Comparison of ENCODE assay signal across 8 cellular contexts in the genomic region with DNA sequence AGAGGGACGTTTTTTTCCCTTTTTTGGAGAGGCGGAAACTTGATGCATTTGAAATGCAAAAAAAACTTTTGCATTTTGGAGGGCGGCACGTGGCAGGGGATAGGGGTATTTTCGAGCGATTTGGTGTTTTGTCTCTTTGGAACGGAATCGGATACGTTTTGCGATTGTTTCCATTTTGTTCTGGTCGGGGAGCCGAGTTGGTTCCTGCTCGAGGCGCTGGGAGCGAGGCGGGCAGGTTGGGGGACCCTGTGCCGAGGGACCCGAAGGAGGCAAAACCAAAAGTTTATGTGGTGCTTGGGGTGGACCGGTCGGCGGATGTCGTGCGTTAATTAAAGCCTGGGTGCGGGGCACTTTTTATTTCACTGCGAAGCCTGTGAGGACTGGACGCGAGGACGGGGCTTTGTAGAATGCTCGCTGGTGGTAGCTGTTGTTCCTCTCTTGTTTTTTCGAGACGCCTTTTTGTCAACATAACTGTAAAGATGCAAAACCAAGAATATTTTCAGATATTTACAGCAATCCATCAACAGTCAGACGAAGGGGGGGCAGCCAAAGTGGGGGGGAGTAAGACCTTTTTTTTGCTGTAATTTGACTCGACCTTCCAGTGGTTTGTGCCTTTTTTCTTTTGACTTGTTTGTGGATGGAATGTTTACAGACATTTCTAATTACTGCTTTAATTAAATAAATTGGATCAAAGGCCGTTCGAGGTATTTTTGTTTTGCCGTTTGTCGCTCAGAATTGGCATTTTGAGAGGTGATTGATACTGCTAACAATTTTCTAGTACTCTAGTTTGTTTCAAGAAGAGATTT. TPM values are rescaled to one million over a fixed set of nuclear protein-coding genes. Genes with fewer than 3 reads are reported as not detected.
DNase-seq lines count a peak whose midpoint lies in the region; ATAC-seq and TF ChIP-seq lines count a peak whose summit lies in the region.

No MANE protein-coding gene starts in this region.

- ATAC-seq in CD8-positive, alpha-beta T cell, result no peak
- peak; percentile 3 for ATAC-seq in GM19324 (IDR thresholded peaks at IDR 0.05; ENCODE audit: low FRiP score, unreplicated experiment)
- no peak for ATAC-seq in T-helper 17 cell

- under 1% methylated on average over 37 of the region's 37 CpGs for WGBS in smooth muscle cell (ENCODE audit: low lambda C conversion rate)

- H3K4me3 ChIP-seq in CD8-positive, alpha-beta T cell (ENCODE audit: low read depth, low read length), result peak overlapping the region; percentile 92
- peak overlapping the region; percentile 74 for H3K4me3 ChIP-seq in smooth muscle cell

- peak; percentile 13 to 72 (median 43) for DNase-seq in CD8-positive, alpha-beta T cell
- DNase-seq in HT1080 (ENCODE audit: low read depth) (peak; percentile 26), T-helper 17 cell (peak; percentile 21 to 31 (median 25)), immature natural killer cell (peak; percentile 46 to 60 (median 58)), smooth muscle cell (lab: John Stamatoyannopoulos, UW; ENCODE audit: unreplicated experiment) (peak; percentile 9), GOT3 (lab: John Stamatoyannopoulos, UW) (no peak)

- no peak overlapping the region for H2AFZ ChIP-seq in smooth muscle cell (ENCODE audit: low read depth)

- peak overlapping the region; percentile 96 for H3K4me2 ChIP-seq in smooth muscle cell

- H3K9ac ChIP-seq in smooth muscle cell (ENCODE audit: low read depth), result peak overlapping the region; percentile 94

- TF ChIP-seq CTCF in CD8-positive, alpha-beta T cell (IDR thresholded peaks at IDR 0.05), result no peak
- TF ChIP-seq CTCF in brain (conservative IDR thresholded peaks at IDR 0.05) (no peak), smooth muscle cell (IDR thresholded peaks at IDR 0.05; ENCODE audit: borderline replicate concordance, insufficient read depth, poor library complexity, severe bottlenecking) (no peak)

- H3K36me3 Mint-ChIP-seq in CD8-positive, alpha-beta T cell, result peaks cover 57% of the 10 kb centered on the region
- H3K36me3 Mint-ChIP-seq in T-helper 17 cell (ENCODE audit: low read depth) (peaks cover 4% of the 10 kb centered on the region), brain (peaks cover 52% of the 10 kb centered on the region), immature natural killer cell (peaks cover 12 to 38% (median 22%) of the 10 kb centered on the region in 3 donors)

- peak overlapping the region; percentile 90 for H3K27ac ChIP-seq in CD8-positive, alpha-beta T cell (ENCODE audit: low read depth, low read length)
- H3K27ac ChIP-seq in smooth muscle cell (ENCODE audit: low read depth), result peak overlapping the region; percentile 96

- H3K27me3 ChIP-seq in CD8-positive, alpha-beta T cell (ENCODE audit: insufficient read depth, low read length), result no peaks in the 10 kb centered on the region
- H3K27me3 ChIP-seq in smooth muscle cell (ENCODE audit: low read depth), result no peaks in the 10 kb centered on the region

- CTCF ChIA-PET in CD8-positive, alpha-beta T cell (lab: Charles Lee), result interaction anchor here (1.0 to 2.7 kb wide), 5 partner anchors 10 to 122 kb away, joined by 3 to 30 read pairs (median 5); a partner anchor contains a TSS

- H3F3A ChIP-seq in smooth muscle cell (ENCODE audit: low read depth), result peaks cover 11% of the 10 kb centered on the region

- H3K36me3 ChIP-seq in CD8-positive, alpha-beta T cell (ENCODE audit: insufficient read depth, low read length), result peaks cover 28% of the 10 kb centered on the region
- peaks cover 8% of the 10 kb centered on the region for H3K36me3 ChIP-seq in smooth muscle cell (ENCODE audit: low read depth)

- peak overlapping the region; percentile 100 for H3K27ac Mint-ChIP-seq in CD8-positive, alpha-beta T cell
- peak overlapping the region; percentile 98 for H3K27ac Mint-ChIP-seq in T-helper 17 cell
- H3K27ac Mint-ChIP-seq in brain, result peak overlapping the region; percentile 97 to 100 (median 99)
- peak overlapping the region; percentile 97 to 100 (median 100) for H3K27ac Mint-ChIP-seq in immature natural killer cell

- H3K79me2 ChIP-seq in smooth muscle cell (ENCODE audit: low read depth), result peaks cover 56% of the 10 kb centered on the region

- peaks cover 54% of the 10 kb centered on the region for H4K20me1 ChIP-seq in smooth muscle cell (ENCODE audit: low read depth)

- intact Hi-C loops in CD8-positive, alpha-beta T cell (cut with DNase I, micrococcal nuclease), result loop anchor here (1.0 to 10.0 kb wide), 12 partner anchors 11 to 675 kb away; a partner anchor contains a TSS

- no peaks in the 10 kb centered on the region for H3K9me3 ChIP-seq in CD8-positive, alpha-beta T cell (ENCODE audit: low read length)
- H3K9me3 ChIP-seq in T-helper 17 cell (ENCODE audit: control insufficient read depth, low read length, poor library complexity, severe bottlenecking), result no peaks in the 10 kb centered on the region
- no peaks in the 10 kb centered on the region for H3K9me3 ChIP-seq in smooth muscle cell (replicated peaks; ENCODE audit: low read depth)

- H3K4me1 ChIP-seq in CD8-positive, alpha-beta T cell (ENCODE audit: insufficient read depth, low read length), result peaks cover 51% of the 10 kb centered on the region
- H3K4me1 ChIP-seq in smooth muscle cell (ENCODE audit: low read depth), result peaks cover 31% of the 10 kb centered on the region

- no peaks in the 10 kb centered on the region for H3K9me3 Mint-ChIP-seq in CD8-positive, alpha-beta T cell
- H3K9me3 Mint-ChIP-seq in brain (peaks cover 0 to 10% (median 0%) of the 10 kb centered on the region in 5 experiments), immature natural killer cell (no peaks in the 10 kb centered on the region)

- peaks cover 55% of the 10 kb centered on the region for H3K4me1 Mint-ChIP-seq in CD8-positive, alpha-beta T cell (ENCODE audit: low read depth)
- H3K4me1 Mint-ChIP-seq in T-helper 17 cell (peaks cover 42% of the 10 kb centered on the region), brain (peaks cover 54% of the 10 kb centered on the region), immature natural killer cell (peaks cover 52 to 65% of the 10 kb centered on the region in 2 donors)

- POLR2A ChIA-PET in CD8-positive, alpha-beta T cell (lab: Charles Lee), result interaction anchor here (0.7 to 5.2 kb wide), 16 partner anchors 15 to 596 kb away, joined by 3 to 195 read pairs (median 10); a partner anchor contains a TSS

- H3K27me3 Mint-ChIP-seq in CD8-positive, alpha-beta T cell (ENCODE audit: low read depth), result no peaks in the 10 kb centered on the region
- no peaks in the 10 kb centered on the region for H3K27me3 Mint-ChIP-seq in T-helper 17 cell
- H3K27me3 Mint-ChIP-seq in brain, result peaks cover 21% of the 10 kb centered on the region
- H3K27me3 Mint-ChIP-seq in immature natural killer cell (ENCODE audit: low read depth in 3 of 3), result peaks cover 13 to 31% (median 18%) of the 10 kb centered on the region in 3 donors

- peak overlapping the region; percentile 100 for H3K4me3 Mint-ChIP-seq in CD8-positive, alpha-beta T cell
- H3K4me3 Mint-ChIP-seq in T-helper 17 cell, result peak overlapping the region; percentile 98
- H3K4me3 Mint-ChIP-seq in brain, result peak overlapping the region; percentile 94 to 100 (median 98)
- peak overlapping the region; percentile 99 to 100 (median 100) for H3K4me3 Mint-ChIP-seq in immature natural killer cell

RNA-seq across cellular contexts. Expression of a gene that starts 1.0 kb away (rescaled TPM):
- 100 to 1,000 TPM; 439 to 447 TPM for total RNA-seq in CD8-positive, alpha-beta T cell
- total RNA-seq in HT1080 (2014; rRNA removed; shearing (Covaris generic)), result 191 and 346 TPM in 2 replicates
- 637 and 691 TPM in 2 replicates for polyA plus RNA-seq in HT1080 (2015; cell fraction: cytosol; rRNA removed)
- 318 and 369 TPM in 2 replicates for polyA plus RNA-seq in HT1080 (2015; cell fraction: nucleus; rRNA removed)
- 100 to 1,000 TPM; 318 to 496 TPM for total RNA-seq in T-helper 17 cell
- polyA plus RNA-seq in brain (ENCODE audit: insufficient read depth, low read depth, low replicate concordance), result 1,542 TPM
- polyA plus RNA-seq in immature natural killer cell, result 1,000 to 10,000 TPM in 1 of 3 donors, 100 to 1,000 TPM in 2; 850 to 1,086 (median 967) TPM
- total RNA-seq in smooth muscle cell, result 459 and 461 TPM in 2 replicates
- polyA plus RNA-seq in smooth muscle cell, result 426 and 430 TPM in 2 replicates
